8 cellular contexts compared by ENCODE assay signal in genomic region chr3:157130138-157130880, GRCh38. TPM values are rescaled to one million over a fixed set of nuclear protein-coding genes. Genes with fewer than 3 reads are reported as not detected.
DNase-seq lines count a peak whose midpoint lies in the region; ATAC-seq and TF ChIP-seq lines count a peak whose summit lies in the region.

No MANE protein-coding gene starts in this region.

- TF ChIP-seq POLR2A in uterus (IDR thresholded peaks at IDR 0.05) = no peak

- H3K27me3 ChIP-seq in psoas muscle (ENCODE audit: insufficient read depth in 3 of 3, low read length in 2 of 3) (no peaks in the 10 kb centered on the region), uterus (no peaks in the 10 kb centered on the region)

- H3K4me1 ChIP-seq in psoas muscle (peaks cover 40% of the 10 kb centered on the region), uterus (peaks cover 8 to 22% of the 10 kb centered on the region in 2 donors)

- DNase-seq in AG09319 (ENCODE audit: extremely low read depth, low read depth) = no peak
- peak; percentile 98 for DNase-seq in HT-29 (ENCODE audit: low spot score)
- peak; percentile 11 to 47 for DNase-seq in SHP77 (lab: John Stamatoyannopoulos, UW)
- peak; percentile 71 for DNase-seq in activated naive CD4-positive, alpha-beta T cell treated with anti-CD3 and anti-CD28 coated beads, Interleukin-2, amount 50 U/mL, for 16 hours
- peak; percentile 73 for DNase-seq in left cardiac atrium
- peak; percentile 61 to 83 for DNase-seq in psoas muscle
- peak; percentile 46 to 59 for DNase-seq in uterus

- intact Hi-C loops in left cardiac atrium (cut with DNase I) = loop anchor here (2.0 to 5.0 kb wide), 4 partner anchors 43 to 573 kb away; partner anchors contain the start of genes LEKR1 (in 1 of the 2), SSR3 (in 1 of the 2) and TIPARP (in 1 of the 2)
- intact Hi-C loops in psoas muscle (cut with DNase I) = loop anchor here (2.0 to 10.0 kb wide), 3 partner anchors 42 to 456 kb away; partner anchors contain the start of genes LEKR1 (in 1 of the 2) and TIPARP (in 1 of the 2)
- intact Hi-C loops in uterus (cut with DNase I; ENCODE audit: low total_unique reads) = loop anchor here (5.0 to 10.0 kb wide), 2 partner anchors 48 to 456 kb away; partner anchors contain the start of gene TIPARP

- H3K36me3 ChIP-seq in psoas muscle (ENCODE audit: insufficient read depth in 1 of 2, low read depth in 1 of 2) (no peaks in the 10 kb centered on the region), uterus (no peaks in the 10 kb centered on the region)

- TF ChIP-seq CTCF in AG09319 (IDR thresholded peaks at IDR 0.05; ENCODE audit: low read depth, low read length) = peak; percentile 59
- peak; percentile 60 for TF ChIP-seq CTCF in psoas muscle (IDR thresholded peaks at IDR 0.05)
- TF ChIP-seq CTCF in uterus (IDR thresholded peaks at IDR 0.05) = peak; percentile 24 to 58 (median 53)

- H3K27ac ChIP-seq in psoas muscle (peak overlapping the region; percentile 74), uterus (peak overlapping the region; percentile 86 to 88)

- ATAC-seq in left cardiac atrium = peak; percentile 4 to 27
- ATAC-seq in psoas muscle = peak; percentile 52 to 72 (median 61)
- no peak for ATAC-seq in HG03108 (IDR thresholded peaks at IDR 0.05; ENCODE audit: unreplicated experiment)

- 17 to 30% (median 20%) methylated on average over 24 of the region's 24 CpGs for WGBS in psoas muscle, 3 donors

- H3K4me3 ChIP-seq in psoas muscle = peak overlapping the region; percentile 45
- no peak overlapping the region for H3K4me3 ChIP-seq in uterus

- no peaks in the 10 kb centered on the region for H3K9me3 ChIP-seq in psoas muscle
- H3K9me3 ChIP-seq in uterus = no peaks in the 10 kb centered on the region

RNA-seq across cellular contexts. Expression of gene CCNL1, which starts 29.6 kb away (rescaled TPM):
- total RNA-seq in HT-29 (2014; rRNA removed; shearing (Covaris generic)) = 302 and 313 TPM in 2 replicates
- total RNA-seq in left cardiac atrium (10 to 100 TPM; 44.9 to 64.2 TPM), psoas muscle (10 to 100 TPM; 21.8 to 55.5 (median 42.9) TPM), uterus (100 to 1,000 TPM; 100 to 252 (median 155) TPM)
- 10 to 100 TPM; 27.4 to 34.5 (median 29.2) TPM for polyA plus RNA-seq in psoas muscle
